ENCODE assay signal across 10 cellular contexts in the genomic region with DNA sequence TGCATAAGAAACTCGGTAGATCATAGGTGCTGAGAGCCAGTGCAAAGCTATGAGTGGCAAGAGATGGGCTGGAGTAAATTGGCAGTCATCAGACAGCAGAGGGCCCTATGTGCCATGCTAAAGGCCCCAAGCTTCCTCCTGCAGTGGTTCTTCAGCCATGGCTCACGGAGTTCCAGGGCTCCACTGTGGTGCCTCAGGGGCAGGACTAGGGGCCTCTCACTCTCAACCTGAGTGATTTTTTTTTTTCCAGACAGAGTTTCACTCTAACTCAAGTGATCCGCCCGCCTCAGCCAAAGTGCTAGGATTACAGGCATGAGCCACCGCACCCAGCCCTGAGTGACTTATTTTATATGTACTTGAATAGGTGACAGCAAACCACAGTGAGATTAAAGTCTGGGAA. TPM values are rescaled to one million over a fixed set of nuclear protein-coding genes. Genes with fewer than 3 reads are reported as not detected.
DNase-seq lines count a peak whose midpoint lies in the region; ATAC-seq and TF ChIP-seq lines count a peak whose summit lies in the region.
"Had no signal": no experiment of that assay in that cellular context is flagged by ENCODE, and none has a peak within 500 bp of the region (broad histone marks: within the 10 kb centered on the region; RNA-seq: fewer than 3 reads in every experiment).

No MANE protein-coding gene starts in this region.

- ATAC-seq in left lobe of liver = peak; percentile 34
- ATAC-seq: activated T-cell treated with anti-CD3 and anti-CD28 coated beads, Interleukin-2, amount 50 U/mL, for 4 hours had no signal

- no peak overlapping the region for H3K27ac ChIP-seq in WERI-Rb-1

- no peaks in the 10 kb centered on the region for H3K27me3 ChIP-seq in WERI-Rb-1 (ENCODE audit: insufficient read depth, low read depth, severe bottlenecking)

- H3K9me3 ChIP-seq in WERI-Rb-1 (ENCODE audit: severe bottlenecking) = no peaks in the 10 kb centered on the region

- H3K4me3 ChIP-seq in WERI-Rb-1 (ENCODE audit: low read depth, low read length) = peak overlapping the region; percentile 21

- DNase-seq in ELF-1 (ENCODE audit: low read depth, low spot score) (peak; percentile 43), HT1080 (ENCODE audit: low read depth) (peak; percentile 27), WERI-Rb-1 (peak; percentile 81), left lobe of liver (ENCODE audit: low spot score) (no peak), AG20443 (ENCODE audit: low spot score) (no peak), cerebellar nuclear complex (lab: John Stamatoyannopoulos, UW) (no peak), NCI-H446 treated with DMSO at 0.1 percent for 48 hours (lab: John Stamatoyannopoulos, UW) (no peak)
- no peak for DNase-seq in activated effector memory CD4-positive, alpha-beta T cell treated with Interleukin-2 at 50 U/mL for 16 hours
- DNase-seq: natural killer cell had no signal

- no peaks in the 10 kb centered on the region for H3K36me3 ChIP-seq in WERI-Rb-1

- peak; percentile 93 for TF ChIP-seq CTCF in WERI-Rb-1 (IDR thresholded peaks at IDR 0.05; ENCODE audit: low read depth, low read length)

RNA-seq across cellular contexts. Expression of a gene that starts 10.4 kb away (rescaled TPM):
- total RNA-seq in HT1080 (2014; rRNA removed; shearing (Covaris generic)) = not detected in 2 replicates
- polyA plus RNA-seq in HT1080 (2015; cell fraction: cytosol; rRNA removed) = not detected in 2 replicates
- polyA plus RNA-seq in HT1080 (2015; cell fraction: nucleus; rRNA removed) = not detected in 2 replicates
- total RNA-seq in left lobe of liver = not detected
- total RNA-seq: activated T-cell treated with anti-CD3 and anti-CD28 coated beads, Interleukin-2, amount 50 U/mL, for 4 hours; natural killer cell had no signal

RNA-seq across cellular contexts. Expression of a gene that starts 36.0 kb away (rescaled TPM):
- 6.8 and 7.4 TPM in 2 replicates for total RNA-seq in HT1080 (2014; rRNA removed; shearing (Covaris generic))
- polyA plus RNA-seq in HT1080 (2015; cell fraction: cytosol; rRNA removed) = 8.0 and 9.8 TPM in 2 replicates
- polyA plus RNA-seq in HT1080 (2015; cell fraction: nucleus; rRNA removed) = 25.9 and 28.4 TPM in 2 replicates
- 8.5 TPM for total RNA-seq in left lobe of liver

Comparison
In these comparisons a context has a peak if more than half of its experiments do, and no peak if none do; other contexts are left out.
1. DNase-seq: peak in ELF-1 (single experiment), HT1080 (single experiment) and WERI-Rb-1 (single experiment); none in left lobe of liver (single experiment), AG20443 (single experiment), cerebellar nuclear complex (0 of 2), activated effector memory CD4-positive, alpha-beta T cell treated with Interleukin-2 at 50 U/mL for 16 hours (single experiment) and NCI-H446 treated with DMSO at 0.1 percent for 48 hours (single experiment).